ENCODE assay signal across 1 cellular context in the genomic region with DNA sequence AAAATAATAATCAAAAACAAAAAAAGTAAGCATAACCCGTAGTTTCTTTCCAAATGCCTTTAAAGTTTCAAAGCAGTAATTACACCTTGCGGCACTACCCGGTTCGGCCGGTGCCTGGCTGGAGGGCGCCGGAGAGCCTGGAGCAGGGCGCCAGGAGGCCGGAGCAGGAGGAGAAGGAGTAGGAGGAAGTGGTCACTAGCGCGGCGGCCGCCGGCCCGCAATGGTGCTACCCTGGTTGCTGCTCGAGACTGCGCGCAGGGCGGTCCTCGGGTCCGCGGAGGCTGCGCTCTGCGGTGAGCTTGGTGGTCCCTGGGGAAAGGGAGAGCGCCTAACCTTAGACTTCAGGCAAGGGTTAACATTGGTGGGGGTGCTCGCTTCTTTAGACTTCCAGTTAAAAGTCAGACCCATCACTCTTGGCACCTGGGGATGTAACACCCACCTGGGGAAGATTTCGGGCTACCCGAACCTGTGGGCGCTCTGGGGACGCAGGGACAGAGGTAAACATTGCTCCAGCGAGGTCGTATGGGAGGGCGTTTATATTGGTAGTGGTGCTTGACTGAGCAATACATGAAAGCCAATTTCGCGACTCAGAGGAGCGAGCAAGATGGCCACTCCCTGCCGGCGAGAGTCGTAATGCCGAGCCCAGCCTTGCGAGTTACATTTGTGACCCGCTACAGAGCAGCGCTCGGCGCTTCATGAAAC.
TF ChIP-seq lines count a peak whose summit lies in the region.

No MANE protein-coding gene starts in this region.

TF ChIP-seq in HCT116, 20 proteins besides CTCF, POLR2A, EP300 and RAD21 (continued from another document):
- TF ChIP-seq, protein P1, sequence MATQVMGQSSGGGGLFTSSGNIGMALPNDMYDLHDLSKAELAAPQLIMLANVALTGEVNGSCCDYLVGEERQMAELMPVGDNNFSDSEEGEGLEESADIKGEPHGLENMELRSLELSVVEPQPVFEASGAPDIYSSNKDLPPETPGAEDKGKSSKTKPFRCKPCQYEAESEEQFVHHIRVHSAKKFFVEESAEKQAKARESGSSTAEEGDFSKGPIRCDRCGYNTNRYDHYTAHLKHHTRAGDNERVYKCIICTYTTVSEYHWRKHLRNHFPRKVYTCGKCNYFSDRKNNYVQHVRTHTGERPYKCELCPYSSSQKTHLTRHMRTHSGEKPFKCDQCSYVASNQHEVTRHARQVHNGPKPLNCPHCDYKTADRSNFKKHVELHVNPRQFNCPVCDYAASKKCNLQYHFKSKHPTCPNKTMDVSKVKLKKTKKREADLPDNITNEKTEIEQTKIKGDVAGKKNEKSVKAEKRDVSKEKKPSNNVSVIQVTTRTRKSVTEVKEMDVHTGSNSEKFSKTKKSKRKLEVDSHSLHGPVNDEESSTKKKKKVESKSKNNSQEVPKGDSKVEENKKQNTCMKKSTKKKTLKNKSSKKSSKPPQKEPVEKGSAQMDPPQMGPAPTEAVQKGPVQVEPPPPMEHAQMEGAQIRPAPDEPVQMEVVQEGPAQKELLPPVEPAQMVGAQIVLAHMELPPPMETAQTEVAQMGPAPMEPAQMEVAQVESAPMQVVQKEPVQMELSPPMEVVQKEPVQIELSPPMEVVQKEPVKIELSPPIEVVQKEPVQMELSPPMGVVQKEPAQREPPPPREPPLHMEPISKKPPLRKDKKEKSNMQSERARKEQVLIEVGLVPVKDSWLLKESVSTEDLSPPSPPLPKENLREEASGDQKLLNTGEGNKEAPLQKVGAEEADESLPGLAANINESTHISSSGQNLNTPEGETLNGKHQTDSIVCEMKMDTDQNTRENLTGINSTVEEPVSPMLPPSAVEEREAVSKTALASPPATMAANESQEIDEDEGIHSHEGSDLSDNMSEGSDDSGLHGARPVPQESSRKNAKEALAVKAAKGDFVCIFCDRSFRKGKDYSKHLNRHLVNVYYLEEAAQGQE (IDR thresholded peaks at IDR 0.05; ENCODE audit: low read depth), result no peak
- TF ChIP-seq CBX3 (IDR thresholded peaks at IDR 0.05; ENCODE audit: low read depth) (0 out of 2 replicates have a peak, but pooled peaks have one; percentile 39), ZNF274 (IDR thresholded peaks at IDR 0.05; ENCODE audit: low read depth, low read length) (no peak), FOSL1 (IDR thresholded peaks at IDR 0.05; ENCODE audit: low read depth) (no peak), EZH2 (IDR thresholded peaks at IDR 0.05) (no peak), SIN3A (IDR thresholded peaks at IDR 0.05; ENCODE audit: low read depth) (peak; percentile 72; the same call in 1 of the 2 replicates)
